ENCODE assay signal across 1 cellular context in the genomic region with DNA sequence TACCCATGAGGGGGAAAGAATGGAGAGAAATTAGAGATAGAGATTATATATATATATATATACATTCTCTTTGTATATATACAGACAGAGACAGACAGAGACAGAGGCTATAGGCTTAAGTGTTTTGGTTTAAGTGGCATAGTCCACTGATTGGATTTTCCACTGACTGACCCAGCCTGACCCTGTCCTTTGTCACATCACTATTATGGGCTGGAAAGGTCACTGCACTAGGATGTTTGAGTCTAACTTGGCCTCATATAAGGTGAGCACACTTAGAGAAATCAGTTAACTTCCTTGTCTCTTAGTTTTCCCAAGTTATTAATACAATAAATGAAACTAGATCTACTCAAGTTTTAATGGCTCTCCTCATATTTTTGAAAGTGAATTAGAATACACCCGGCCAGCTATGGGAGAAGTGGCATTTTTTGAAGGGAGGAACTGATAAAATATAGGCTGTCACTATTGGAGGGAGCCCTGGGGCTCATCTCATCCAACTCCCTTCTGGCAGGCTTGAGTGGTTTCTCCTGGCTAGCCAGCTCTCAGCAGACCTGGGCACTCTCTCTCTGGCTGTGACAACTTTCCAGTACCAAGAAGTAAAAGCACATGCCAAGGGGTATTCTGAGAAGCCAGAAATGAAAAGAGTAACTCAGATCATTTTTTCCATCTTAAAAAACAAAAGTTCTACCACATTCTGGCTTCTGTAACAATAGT.
TF ChIP-seq lines count a peak whose summit lies in the region.

No MANE protein-coding gene starts in this region.

TF ChIP-seq in HepG2, 621 proteins besides CTCF, POLR2A, EP300 and RAD21 (continued from another document):
- TF ChIP-seq, protein P1, sequence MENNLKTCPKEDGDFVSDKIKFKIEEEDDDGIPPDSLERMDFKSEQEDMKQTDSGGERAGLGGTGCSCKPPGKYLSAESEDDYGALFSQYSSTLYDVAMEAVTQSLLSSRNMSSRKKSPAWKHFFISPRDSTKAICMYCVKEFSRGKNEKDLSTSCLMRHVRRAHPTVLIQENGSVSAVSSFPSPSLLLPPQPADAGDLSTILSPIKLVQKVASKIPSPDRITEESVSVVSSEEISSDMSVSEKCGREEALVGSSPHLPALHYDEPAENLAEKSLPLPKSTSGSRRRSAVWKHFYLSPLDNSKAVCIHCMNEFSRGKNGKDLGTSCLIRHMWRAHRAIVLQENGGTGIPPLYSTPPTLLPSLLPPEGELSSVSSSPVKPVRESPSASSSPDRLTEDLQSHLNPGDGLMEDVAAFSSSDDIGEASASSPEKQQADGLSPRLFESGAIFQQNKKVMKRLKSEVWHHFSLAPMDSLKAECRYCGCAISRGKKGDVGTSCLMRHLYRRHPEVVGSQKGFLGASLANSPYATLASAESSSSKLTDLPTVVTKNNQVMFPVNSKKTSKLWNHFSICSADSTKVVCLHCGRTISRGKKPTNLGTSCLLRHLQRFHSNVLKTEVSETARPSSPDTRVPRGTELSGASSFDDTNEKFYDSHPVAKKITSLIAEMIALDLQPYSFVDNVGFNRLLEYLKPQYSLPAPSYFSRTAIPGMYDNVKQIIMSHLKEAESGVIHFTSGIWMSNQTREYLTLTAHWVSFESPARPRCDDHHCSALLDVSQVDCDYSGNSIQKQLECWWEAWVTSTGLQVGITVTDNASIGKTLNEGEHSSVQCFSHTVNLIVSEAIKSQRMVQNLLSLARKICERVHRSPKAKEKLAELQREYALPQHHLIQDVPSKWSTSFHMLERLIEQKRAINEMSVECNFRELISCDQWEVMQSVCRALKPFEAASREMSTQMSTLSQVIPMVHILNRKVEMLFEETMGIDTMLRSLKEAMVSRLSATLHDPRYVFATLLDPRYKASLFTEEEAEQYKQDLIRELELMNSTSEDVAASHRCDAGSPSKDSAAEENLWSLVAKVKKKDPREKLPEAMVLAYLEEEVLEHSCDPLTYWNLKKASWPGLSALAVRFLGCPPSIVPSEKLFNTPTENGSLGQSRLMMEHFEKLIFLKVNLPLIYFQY (CRISPR knock-in tag; IDR thresholded peaks at IDR 0.05; ENCODE audit: borderline replicate concordance) = no peak
